Comparison of ENCODE assay signal across 8 cellular contexts in the genomic region with DNA sequence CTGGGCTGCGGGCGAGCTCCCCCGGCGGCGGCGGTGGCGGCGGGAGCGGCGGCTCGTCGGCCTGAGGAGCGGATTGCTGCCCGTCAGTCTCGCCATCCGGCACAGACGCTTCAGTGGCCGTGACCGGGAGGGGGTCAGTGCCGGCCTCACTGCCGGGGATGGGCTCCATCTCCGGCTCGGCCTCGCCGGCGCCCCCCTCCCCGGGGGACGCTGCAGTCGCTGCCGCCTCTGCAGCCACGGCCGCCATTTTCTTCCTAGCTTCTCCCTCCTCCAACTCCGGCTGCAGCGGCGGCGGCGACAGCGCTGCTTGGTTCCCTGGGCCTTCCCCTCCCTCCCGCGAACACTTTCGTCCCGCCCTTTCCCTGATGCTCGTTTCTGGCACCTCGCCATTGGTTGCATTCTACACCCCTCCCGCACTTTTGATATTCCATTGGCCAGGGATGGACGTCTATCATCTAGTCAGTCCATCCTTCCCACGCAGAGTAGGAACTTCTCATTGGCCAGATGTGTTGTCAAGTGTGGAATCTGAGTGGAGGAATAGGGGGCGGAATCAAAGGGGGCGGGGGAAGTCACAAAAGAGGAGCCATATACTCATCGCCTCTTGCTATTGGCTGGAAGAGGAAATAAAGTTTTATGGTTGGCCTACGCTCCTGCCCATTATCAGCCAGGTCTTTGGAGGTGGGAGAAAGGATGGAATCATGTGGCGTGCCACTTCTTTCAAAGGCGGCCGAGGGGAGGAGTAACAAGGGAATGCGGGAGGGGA. TPM values are rescaled to one million over a fixed set of nuclear protein-coding genes. Genes with fewer than 3 reads are reported as not detected.
A peak's percentile ranks its signal among the peaks of the same experiment; 100 is the strongest.
DNase-seq lines count a peak whose midpoint lies in the region; ATAC-seq and TF ChIP-seq lines count a peak whose summit lies in the region.

A gene with protein sequence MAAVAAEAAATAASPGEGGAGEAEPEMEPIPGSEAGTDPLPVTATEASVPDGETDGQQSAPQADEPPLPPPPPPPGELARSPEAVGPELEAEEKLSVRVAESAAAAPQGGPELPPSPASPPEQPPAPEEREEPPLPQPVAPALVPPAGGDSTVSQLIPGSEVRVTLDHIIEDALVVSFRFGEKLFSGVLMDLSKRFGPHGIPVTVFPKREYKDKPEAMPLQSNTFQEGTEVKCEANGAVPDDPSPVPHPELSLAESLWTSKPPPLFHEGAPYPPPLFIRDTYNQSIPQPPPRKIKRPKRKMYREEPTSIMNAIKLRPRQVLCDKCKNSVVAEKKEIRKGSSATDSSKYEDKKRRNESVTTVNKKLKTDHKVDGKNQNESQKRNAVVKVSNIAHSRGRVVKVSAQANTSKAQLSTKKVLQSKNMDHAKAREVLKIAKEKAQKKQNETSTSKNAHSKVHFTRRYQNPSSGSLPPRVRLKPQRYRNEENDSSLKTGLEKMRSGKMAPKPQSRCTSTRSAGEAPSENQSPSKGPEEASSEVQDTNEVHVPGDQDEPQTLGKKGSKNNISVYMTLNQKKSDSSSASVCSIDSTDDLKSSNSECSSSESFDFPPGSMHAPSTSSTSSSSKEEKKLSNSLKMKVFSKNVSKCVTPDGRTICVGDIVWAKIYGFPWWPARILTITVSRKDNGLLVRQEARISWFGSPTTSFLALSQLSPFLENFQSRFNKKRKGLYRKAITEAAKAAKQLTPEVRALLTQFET (minus strand): TSS at position 309 of the 763 bp plus-strand sequence. CDS start 62 bp downstream, at position 247.

- TF ChIP-seq POLR2A in prostate gland (IDR thresholded peaks at IDR 0.05), result peak; percentile 90

- DNase-seq in NCI-H187 treated with DMSO at 0.1 percent for 48 hours (lab: John Stamatoyannopoulos, UW) (peak; percentile 97), anterior cingulate cortex (lab: John Stamatoyannopoulos, UW) (peak; percentile 86 to 100 (median 99)), left ventricle myocardium superior (peak; percentile 98), prostate gland (ENCODE audit: low spot score) (peak; percentile 100)

- ATAC-seq in GM18499 (IDR thresholded peaks at IDR 0.05; ENCODE audit: insufficient read depth, unreplicated experiment), result peak; percentile 92
- peak; percentile 88 for ATAC-seq in HG02943 (IDR thresholded peaks at IDR 0.05; ENCODE audit: low read depth, unreplicated experiment)
- peak; percentile 96 for ATAC-seq in left ventricle myocardium superior

- H3K36me3 ChIP-seq in prostate gland, result no peaks in the 10 kb centered on the region
- H3K36me3 ChIP-seq in urinary bladder (ENCODE audit: insufficient read depth), result no peaks in the 10 kb centered on the region

- no peaks in the 10 kb centered on the region for H3K9me3 ChIP-seq in prostate gland

- intact Hi-C loops in T-helper 2 cell treated with Interferon-gamma antibody and Interleukin-4, amounts not matched to agents 100 ng/mL and 5 ng/mL, for 36 hours (cut with micrococcal nuclease), result loop anchor here (1.0 to 5.0 kb wide), 5 partner anchors 97 to 911 kb away; a partner anchor contains a TSS
- intact Hi-C loops in left ventricle myocardium superior (cut with micrococcal nuclease), result no loop called here
- intact Hi-C loops in prostate gland (cut with DNase I), result no loop called here

- peak in 2 of 4 experiments; percentile 10 to 32 for TF ChIP-seq CTCF in prostate gland (IDR thresholded peaks at IDR 0.05)

- no peaks in the 10 kb centered on the region for H3K27me3 ChIP-seq in prostate gland (replicated peaks; ENCODE audit: insufficient read depth)

- H3K4me1 ChIP-seq in prostate gland (replicated peaks), result no peaks in the 10 kb centered on the region
- no peaks in the 10 kb centered on the region for H3K4me1 ChIP-seq in urinary bladder (ENCODE audit: insufficient read depth)

- under 1% methylated on average over 54 of the region's 55 CpGs for WGBS in prostate gland
- WGBS in urinary bladder, result under 1% methylated on average over 55 of the region's 55 CpGs

- H3K27ac ChIP-seq in prostate gland, result peak within 1 kb of the TSS; percentile 94 to 96
- H3K27ac ChIP-seq in urinary bladder (ENCODE audit: low read depth), result peak within 1 kb of the TSS; percentile 92

- H3K4me3 ChIP-seq in prostate gland (peak within 1 kb of the TSS; percentile 60 to 85), urinary bladder (ENCODE audit: low read depth, low read length) (peak within 1 kb of the TSS; percentile 90)

RNA-seq across cellular contexts. Expression of the gene that starts here (rescaled TPM):
- 25.5 and 28.9 TPM in 2 replicates for total RNA-seq in T-helper 2 cell treated with Interferon-gamma antibody and Interleukin-4, amounts not matched to agents 100 ng/mL and 5 ng/mL, for 36 hours
- 11.4 TPM for total RNA-seq in left ventricle myocardium superior
- 10 to 100 TPM; 41.1 to 72.5 TPM for total RNA-seq in prostate gland
- total RNA-seq in urinary bladder, result 50.4 TPM
- 12.5 TPM for polyA plus RNA-seq in urinary bladder

Comparison
In these comparisons a context has a peak if more than half of its experiments do, and no peak if none do; other contexts are left out.
1. Peak in every context shown above with its lines: DNase-seq, ATAC-seq, H3K4me3 ChIP-seq and H3K27ac ChIP-seq.